Comparison of ENCODE assay signal across 1 cellular context in genomic region chr1:159077657-159077961, GRCh38.
TF ChIP-seq lines count a peak whose summit lies in the region.

No MANE protein-coding gene starts in this region.

TF ChIP-seq in K562, 482 proteins besides CTCF, POLR2A, EP300 and RAD21 (continued from another document):
- peak; percentile 51; the same call in 1 of the 2 replicates for TF ChIP-seq CUX1 (CRISPR knock-in tag; IDR thresholded peaks at IDR 0.05)
- TF ChIP-seq FOXO4 (CRISPR knock-in tag; IDR thresholded peaks at IDR 0.05) = no peak
- no peak for TF ChIP-seq ZHX1 (conservative IDR thresholded peaks at IDR 0.05; ENCODE audit: low read length)
- no peak for TF ChIP-seq PPARD (CRISPR knock-in tag; IDR thresholded peaks at IDR 0.05)
- peak; percentile 23; the same call in 1 of the 2 replicates for TF ChIP-seq ZNF395 (CRISPR knock-in tag; IDR thresholded peaks at IDR 0.05)
- TF ChIP-seq KDM4B (IDR thresholded peaks at IDR 0.05; ENCODE audit: borderline replicate concordance in 2 of 2, low read depth in 1 of 2) = no peak
- no peak for TF ChIP-seq GATA2 (CRISPR knock-in tag; IDR thresholded peaks at IDR 0.05)
- peak; percentile 14; the same call in 1 of the 2 replicates for TF ChIP-seq NFRKB (IDR thresholded peaks at IDR 0.05; ENCODE audit: low read depth)
- TF ChIP-seq ZNF740 (CRISPR knock-in tag; IDR thresholded peaks at IDR 0.05) = no peak
- TF ChIP-seq ZNF740 (tag; IDR thresholded peaks at IDR 0.05) = peak in 1 of 2 experiments; percentile 14; a peak in 1 of 4 replicates
- TF ChIP-seq ZNF639 (CRISPR knock-in tag; conservative IDR thresholded peaks at IDR 0.05 in 1 of 2, IDR thresholded peaks at IDR 0.05 in 1 of 2) = peak in 1 of 2 experiments; percentile 59; a peak in 2 of 4 replicates
